ENCODE assay signal across 18 cellular contexts in genomic region chr13:72852207-72852606, GRCh38.
A peak's percentile ranks its signal among the peaks of the same experiment; 100 is the strongest.
DNase-seq lines count a peak whose midpoint lies in the region; ATAC-seq and TF ChIP-seq lines count a peak whose summit lies in the region.
"Had no signal": no experiment of that assay in that cellular context is flagged by ENCODE, and none has a peak within 500 bp of the region (broad histone marks: within the 10 kb centered on the region; RNA-seq: fewer than 3 reads in every experiment).

No MANE protein-coding gene starts in this region.

- POLR2A ChIA-PET in IMR-90 (lab: Charles Lee; ENCODE audit: unreplicated experiment), result interaction anchor here (0.5 kb wide), 1 partner anchor 217 kb away, joined by 5 read pairs; no protein-coding TSS in a partner anchor

- H2AFZ ChIP-seq in IMR-90 (replicated peaks; ENCODE audit: low read length, poor library complexity), result no peak overlapping the region

- no peak overlapping the region for H2BK5ac ChIP-seq in IMR-90 (ENCODE audit: low read depth, low read length, poor library complexity, severe bottlenecking)

- H3K4me3 ChIP-seq in BLaER1 (no peak overlapping the region), IMR-90 (ENCODE audit: insufficient read depth, low read depth, low read length) (no peak overlapping the region), spleen (no peak overlapping the region)
- H3K4me3 ChIP-seq: SJCRH30 had no signal

- no peak overlapping the region for H3K9ac ChIP-seq in BLaER1
- no peak overlapping the region for H3K9ac ChIP-seq in IMR-90 (ENCODE audit: low read depth, low read length)

- H4K20me1 ChIP-seq in BLaER1, result no peaks in the 10 kb centered on the region
- no peaks in the 10 kb centered on the region for H4K20me1 ChIP-seq in IMR-90 (ENCODE audit: insufficient read depth, low read length)

- H4K91ac ChIP-seq in IMR-90 (ENCODE audit: insufficient read depth, low read depth, low read length), result no peak overlapping the region

- H3K4me2 ChIP-seq in BLaER1 (peak overlapping the region; percentile 58), IMR-90 (ENCODE audit: low read depth, low read length) (no peak overlapping the region)

- CTCF ChIA-PET in IMR-90 (lab: Yijun Ruan, JAX), result interaction anchor here (0.6 kb wide), 1 partner anchor 352 kb away, joined by 7 read pairs; no protein-coding TSS in a partner anchor

- intact Hi-C loops in IMR-90 (cut with micrococcal nuclease) (no loop called here), spleen (cut with DNase I; ENCODE audit: low total_unique reads) (no loop called here)

- no peak overlapping the region for H4K8ac ChIP-seq in IMR-90 (ENCODE audit: low read depth in 2 of 2, low read length in 2 of 2)

- no peak overlapping the region for H3K56ac ChIP-seq in IMR-90 (ENCODE audit: extremely low read depth, insufficient read depth, low read length)

- dilution Hi-C loops in IMR-90 (cut with HindIII; ENCODE audit: low sequenced_read_pairs, unreplicated experiment), result no loop called here

- TF ChIP-seq CTCF in IMR-90 (conservative IDR thresholded peaks at IDR 0.05; ENCODE audit: low read depth, low read length), result no peak
- TF ChIP-seq CTCF in spleen (IDR thresholded peaks at IDR 0.05 in 8 of 11, conservative IDR thresholded peaks at IDR 0.05 in 3 of 11), result no peak

- WGBS in IMR-90 (ENCODE audit: extremely low coverage in 2 of 2, insufficient read length in 1 of 2), 2 experiments, result 97% methylated on average over 7 of the region's 12 CpGs; no CpG with 5 or more reads in 1 of the 2 experiments
- 93 to 99% (median 98%) methylated on average over 8 to 12 of the region's 12 CpGs for WGBS in spleen, 5 donors

- H3K27ac ChIP-seq in BLaER1, result peak overlapping the region; percentile 85
- no peak overlapping the region for H3K27ac ChIP-seq in IMR-90 (ENCODE audit: insufficient read depth, low read length)
- H3K27ac ChIP-seq in spleen, result no peak overlapping the region
- H3K27ac ChIP-seq: SJCRH30 had no signal

- no peak overlapping the region for H2AK5ac ChIP-seq in IMR-90 (ENCODE audit: low read depth, low read length)

- peaks cover 2% of the 10 kb centered on the region; the same call in 1 of the 2 replicates for H3K9me1 ChIP-seq in IMR-90 (ENCODE audit: insufficient read depth, low read length)

- no TSS peak for BruUV-seq in IMR-90 (replicated peaks; lab: Mats Ljungman, UMichigan)

- H3K4me1 ChIP-seq in BLaER1 (peaks cover 30% of the 10 kb centered on the region), IMR-90 (ENCODE audit: control insufficient read depth, insufficient read depth, low read length) (no peaks in the 10 kb centered on the region), spleen (no peaks in the 10 kb centered on the region)
- H3K4me1 ChIP-seq: SJCRH30 had no signal

- no peak overlapping the region for H3K18ac ChIP-seq in IMR-90 (ENCODE audit: low read depth, low read length)

- H3K27me3 ChIP-seq in BLaER1 (no peaks in the 10 kb centered on the region), IMR-90 (ENCODE audit: control insufficient read depth, insufficient read depth, low read length) (no peaks in the 10 kb centered on the region), spleen (replicated peaks in 1 of 7) (no peaks in the 10 kb centered on the region)
- H3K27me3 ChIP-seq: SJCRH30 had no signal

- no peak overlapping the region for H3K4ac ChIP-seq in IMR-90 (ENCODE audit: low read depth, low read length)

- H4K5ac ChIP-seq in IMR-90 (ENCODE audit: low read depth, low read length), result no peak overlapping the region

- no peak for ATAC-seq in IMR-90 (ENCODE audit: low read depth)
- no peak for ATAC-seq in HG03045 (IDR thresholded peaks at IDR 0.05; ENCODE audit: unreplicated experiment)
- ATAC-seq in HG02852 (IDR thresholded peaks at IDR 0.05; ENCODE audit: unreplicated experiment), result no peak
- ATAC-seq: PC-3, Right ventricle myocardium inferior had no signal

- no peak for TF ChIP-seq POLR2A in IMR-90 (IDR thresholded peaks at IDR 0.05; ENCODE audit: low read depth, low read length)
- TF ChIP-seq POLR2A in spleen (IDR thresholded peaks at IDR 0.05), result no peak

- H3K79me1 ChIP-seq in IMR-90 (ENCODE audit: low read depth in 1 of 2, low read length in 2 of 2), result peaks cover 0 to 2% of the 10 kb centered on the region in 2 experiments; a peak in 1 of 4 replicates

- H3K14ac ChIP-seq in IMR-90 (replicated peaks; ENCODE audit: low read depth, low read length), result no peak overlapping the region

- H2BK20ac ChIP-seq in IMR-90 (ENCODE audit: low read depth, low read length), result no peak overlapping the region

- H2BK120ac ChIP-seq in IMR-90 (ENCODE audit: low read depth, low read length), result no peak overlapping the region

- in situ Hi-C loops in IMR-90 (cut with MboI; ENCODE audit: low sequenced_read_pairs), result no loop called here

- H3K36me3 ChIP-seq in BLaER1 (peaks cover 56% of the 10 kb centered on the region), IMR-90 (ENCODE audit: control insufficient read depth, insufficient read depth, low read length) (peaks cover 14% of the 10 kb centered on the region; the same call in 1 of the 2 replicates), spleen (peaks cover 0 to 85% (median 25%) of the 10 kb centered on the region in 6 donors)

- DNase-seq in IMR-90 (no peak), kidney tubule cell (ENCODE audit: low spot score) (peak; percentile 15), spleen (peak; percentile 47)
- DNase-seq in NK-92 treated with Interleukin-12 subunit alpha and Interleukin-12 subunit beta, amount 100 ng/mL, for 24 hours (lab: John Stamatoyannopoulos, UW), result no peak
- DNase-seq: Calu3, KBM-7, NCI-H1105, NCI-H1436 treated with DMSO at 0.1 percent for 48 hours, NCI-H187 treated with DMSO at 0.1 percent for 48 hours, NCI-H2107, NCI-H524, NCI-H774, PC-3 had no signal

- TF ChIP-seq RAD21 in IMR-90 (IDR thresholded peaks at IDR 0.05; ENCODE audit: low read length), result no peak

- peaks cover 17% of the 10 kb centered on the region; the same call in 1 of the 2 replicates for H3K9me3 ChIP-seq in BLaER1
- H3K9me3 ChIP-seq in IMR-90 (ENCODE audit: control insufficient read depth, insufficient read depth, low read length), result no peaks in the 10 kb centered on the region
- H3K9me3 ChIP-seq in spleen, result no peaks in the 10 kb centered on the region
- H3K9me3 ChIP-seq: SJCRH30 had no signal

- H2AK9ac ChIP-seq in IMR-90 (replicated peaks; ENCODE audit: low read depth, low read length, poor library complexity), result peak overlapping the region; percentile 70

- H2BK15ac ChIP-seq in IMR-90 (ENCODE audit: low read depth, low read length), result no peak overlapping the region

- H3K23ac ChIP-seq in IMR-90 (ENCODE audit: low read depth, low read length), result no peak overlapping the region

TF ChIP-seq in IMR-90, 13 proteins besides CTCF, POLR2A, EP300 and RAD21:
- TF ChIP-seq RFX5 (IDR thresholded peaks at IDR 0.05; ENCODE audit: low read depth, low read length), result no peak
- no peak for TF ChIP-seq MAFK (IDR thresholded peaks at IDR 0.05; ENCODE audit: low read depth, low read length)
- TF ChIP-seq SMC3 (IDR thresholded peaks at IDR 0.05; ENCODE audit: low read depth, low read length), result no peak
- TF ChIP-seq, protein P1, sequence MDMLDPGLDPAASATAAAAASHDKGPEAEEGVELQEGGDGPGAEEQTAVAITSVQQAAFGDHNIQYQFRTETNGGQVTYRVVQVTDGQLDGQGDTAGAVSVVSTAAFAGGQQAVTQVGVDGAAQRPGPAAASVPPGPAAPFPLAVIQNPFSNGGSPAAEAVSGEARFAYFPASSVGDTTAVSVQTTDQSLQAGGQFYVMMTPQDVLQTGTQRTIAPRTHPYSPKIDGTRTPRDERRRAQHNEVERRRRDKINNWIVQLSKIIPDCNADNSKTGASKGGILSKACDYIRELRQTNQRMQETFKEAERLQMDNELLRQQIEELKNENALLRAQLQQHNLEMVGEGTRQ (IDR thresholded peaks at IDR 0.05; ENCODE audit: low read depth, low read length), result no peak
- no peak for TF ChIP-seq CHD1 (IDR thresholded peaks at IDR 0.05; ENCODE audit: low read depth, low read length)
- TF ChIP-seq NFE2L2 (IDR thresholded peaks at IDR 0.05; ENCODE audit: low read depth, low read length), result no peak
- TF ChIP-seq RCOR1 (IDR thresholded peaks at IDR 0.05; ENCODE audit: insufficient replicate concordance, low read length), result no peak
- TF ChIP-seq CEBPB (IDR thresholded peaks at IDR 0.05; ENCODE audit: low read depth, low read length), result no peak

Comparison
In these comparisons a context has a peak if more than half of its experiments do, and no peak if none do; other contexts are left out.
1. DNase-seq: peak in kidney tubule cell (single experiment) and spleen (single experiment); none in IMR-90 (single experiment) and NK-92 treated with Interleukin-12 subunit alpha and Interleukin-12 subunit beta, amount 100 ng/mL, for 24 hours (single experiment).